In genomic region chr5:107558951-107559350, GRCh38 we compare ENCODE assay signal across 28 cellular contexts.
A peak's percentile ranks its signal among the peaks of the same experiment; 100 is the strongest.
DNase-seq lines count a peak whose midpoint lies in the region; ATAC-seq and TF ChIP-seq lines count a peak whose summit lies in the region.
"Had no signal": no experiment of that assay in that cellular context is flagged by ENCODE, and none has a peak within 500 bp of the region (broad histone marks: within the 10 kb centered on the region; RNA-seq: fewer than 3 reads in every experiment).

No MANE protein-coding gene starts in this region.

- H3K9me3 ChIP-seq in upper lobe of right lung = no peaks in the 10 kb centered on the region
- H3K9me3 ChIP-seq: Caco-2, esophagus squamous epithelium, ovary, stomach, thyroid gland had no signal

- ATAC-seq in HG02884 (IDR thresholded peaks at IDR 0.05; ENCODE audit: unreplicated experiment) (no peak), upper lobe of right lung (no peak)
- ATAC-seq: HCT116, natural killer cell, T-helper 17 cell had no signal

- H3K4me3 Mint-ChIP-seq in glutamatergic neuron (ENCODE audit: unreplicated experiment) = peak overlapping the region; percentile 7
- no peak overlapping the region for H3K4me3 Mint-ChIP-seq in neural crest cell
- H3K4me3 Mint-ChIP-seq: dendritic cell treated with granulocyte-macrophage colony-stimulating factor and Interleukin-4, amounts not matched to agents 40 ng/mL and 50 ng/mL, for 4 days; natural killer cell; T-helper 17 cell had no signal

- intact Hi-C loops in upper lobe of right lung (cut with DNase I) = no loop called here

- peak; percentile 47 for DNase-seq in H7
- DNase-seq in NCI-H69 (lab: John Stamatoyannopoulos, UW) = peak; percentile 90
- DNase-seq in glutamatergic neuron = peak; percentile 39
- no peak for DNase-seq in neural crest cell (ENCODE audit: low read depth, low spot score)
- no peak for DNase-seq in upper lobe of right lung
- no peak for DNase-seq in activated T-cell treated with anti-CD3 and anti-CD28 coated beads, Interleukin-2, amount 50 U/mL, for 1 hour
- DNase-seq: activated CD4-positive, alpha-beta T cell treated with anti-CD3 and anti-CD28 coated beads for 48 hours; activated T-cell treated with anti-CD3 and anti-CD28 coated beads, Interleukin-2, amount 50 U/mL, for 48 hours; C1 segment of cervical spinal cord; Caco-2; central memory CD4-positive, alpha-beta T cell; esophagus squamous epithelium; foreskin melanocyte; islet precursor cell; MV-4-11; natural killer cell; NCI-H146; NCI-H526 treated with DMSO at 0.1 percent for 48 hours; ovary; stimulated activated CD8-positive, alpha-beta memory T cell treated with anti-CD3 and anti-CD28 coated beads, Interleukin-4, amount 100 ng/mL, for 48 hours; stomach; T-helper 17 cell; thyroid gland had no signal

- H3K36me3 ChIP-seq in H7 (replicated peaks; ENCODE audit: control insufficient read depth, insufficient read depth, low read length) = no peaks in the 10 kb centered on the region
- no peaks in the 10 kb centered on the region for H3K36me3 ChIP-seq in upper lobe of right lung
- H3K36me3 ChIP-seq: esophagus squamous epithelium, ovary, stomach, thyroid gland had no signal

- H3K27me3 Mint-ChIP-seq in glutamatergic neuron (ENCODE audit: unreplicated experiment) (peaks cover 3% of the 10 kb centered on the region), neural crest cell (ENCODE audit: low read depth) (no peaks in the 10 kb centered on the region)

- peaks cover 6% of the 10 kb centered on the region for H3K9me3 Mint-ChIP-seq in glutamatergic neuron (ENCODE audit: unreplicated experiment)
- peaks cover 5% of the 10 kb centered on the region for H3K9me3 Mint-ChIP-seq in neural crest cell
- H3K9me3 Mint-ChIP-seq: dendritic cell treated with granulocyte-macrophage colony-stimulating factor and Interleukin-4, amounts not matched to agents 40 ng/mL and 50 ng/mL, for 4 days; natural killer cell had no signal

- H3K27me3 ChIP-seq in H7 (ENCODE audit: control insufficient read depth, insufficient read depth, low read length) (no peaks in the 10 kb centered on the region), upper lobe of right lung (no peaks in the 10 kb centered on the region)
- H3K27me3 ChIP-seq: esophagus squamous epithelium, ovary, stomach, thyroid gland had no signal

- H3K4me3 ChIP-seq in H7 (ENCODE audit: insufficient read depth, low read depth, low read length) (no peak overlapping the region), upper lobe of right lung (no peak overlapping the region)
- H3K4me3 ChIP-seq: esophagus squamous epithelium, ovary, skin epidermis, stomach, thyroid gland had no signal

- H3K36me3 Mint-ChIP-seq in glutamatergic neuron (ENCODE audit: unreplicated experiment) = no peaks in the 10 kb centered on the region
- peaks cover 4% of the 10 kb centered on the region for H3K36me3 Mint-ChIP-seq in neural crest cell (ENCODE audit: low read depth)
- H3K36me3 Mint-ChIP-seq: natural killer cell had no signal

- no peak for TF ChIP-seq CTCF in glutamatergic neuron (IDR thresholded peaks at IDR 0.05; ENCODE audit: partially characterized antibody, unreplicated experiment)
- no peak for TF ChIP-seq CTCF in neural crest cell (conservative IDR thresholded peaks at IDR 0.05)
- TF ChIP-seq CTCF in upper lobe of right lung (IDR thresholded peaks at IDR 0.05) = no peak

- H3K4me1 Mint-ChIP-seq in glutamatergic neuron (ENCODE audit: low read depth, unreplicated experiment) (peaks cover 57% of the 10 kb centered on the region), neural crest cell (peaks cover 50% of the 10 kb centered on the region)
- H3K4me1 Mint-ChIP-seq: T-helper 17 cell had no signal

- H3K27ac ChIP-seq in upper lobe of right lung = no peak overlapping the region
- H3K27ac ChIP-seq: esophagus squamous epithelium, ovary, RWPE1, skin epidermis, stomach, thyroid gland had no signal

- H3K4me1 ChIP-seq in upper lobe of right lung = no peaks in the 10 kb centered on the region
- H3K4me1 ChIP-seq: thyroid gland had no signal

- H3K27ac Mint-ChIP-seq in glutamatergic neuron (ENCODE audit: unreplicated experiment) (peak overlapping the region; percentile 84), neural crest cell (ENCODE audit: unreplicated experiment) (peak overlapping the region; percentile 91)
- H3K27ac Mint-ChIP-seq: dendritic cell treated with granulocyte-macrophage colony-stimulating factor and Interleukin-4, amounts not matched to agents 40 ng/mL and 50 ng/mL, for 4 days; natural killer cell; T-helper 17 cell had no signal

Comparison
In these comparisons a context has a peak if more than half of its experiments do, and no peak if none do; other contexts are left out.
1. DNase-seq: peak in H7 (single experiment), NCI-H69 (single experiment) and glutamatergic neuron (single experiment); none in neural crest cell (single experiment), upper lobe of right lung (single experiment) and activated T-cell treated with anti-CD3 and anti-CD28 coated beads, Interleukin-2, amount 50 U/mL, for 1 hour (single experiment).